Comparison of ENCODE assay signal across 8 cellular contexts in genomic region chr7:43758029-43758860, GRCh38. TPM values are rescaled to one million over a fixed set of nuclear protein-coding genes. Genes with fewer than 3 reads are reported as not detected.
DNase-seq lines count a peak whose midpoint lies in the region; ATAC-seq and TF ChIP-seq lines count a peak whose summit lies in the region.

Gene BLVRA (plus strand): TSS chr7:43758680. CDS start chr7:43771159, 12,479 bp downstream.

- no peaks in the 10 kb centered on the region for H3K9me3 ChIP-seq in mucosa of stomach (ENCODE audit: control insufficient read depth, low read length)

- no peaks in the 10 kb centered on the region for H3K36me3 ChIP-seq in mucosa of stomach (ENCODE audit: control insufficient read depth, insufficient read depth, low read length)

- H3K27me3 ChIP-seq in mucosa of stomach (ENCODE audit: control insufficient read depth, insufficient read depth, low read length), result peaks cover 6% of the 10 kb centered on the region

- peak; percentile 76 for ATAC-seq in HG02763 (IDR thresholded peaks at IDR 0.05; ENCODE audit: unreplicated experiment)

- H3K9ac ChIP-seq in mucosa of stomach (ENCODE audit: low read length), result peak within 1 kb of the TSS; percentile 71

- peak; percentile 20 for DNase-seq in NCI-H2196 (lab: John Stamatoyannopoulos, UW; ENCODE audit: unreplicated experiment)
- DNase-seq in NCI-H2196 treated with DMSO at 0.1 percent for 48 hours (lab: John Stamatoyannopoulos, UW; ENCODE audit: unreplicated experiment), result no peak
- peak; percentile 48 for DNase-seq in NCI-H774 (lab: John Stamatoyannopoulos, UW)
- peak; percentile 44 for DNase-seq in activated T-cell treated with anti-CD3 and anti-CD28 coated beads for 24 hours (ENCODE audit: low read depth)
- no peak for DNase-seq in epithelial cell of proximal tubule (ENCODE audit: low read depth)
- peak; percentile 30 to 37 for DNase-seq in stimulated activated CD8-positive, alpha-beta memory T cell treated with anti-CD3 and anti-CD28 coated beads, Interleukin-7, amount 100 ng/mL, for 1 hour (ENCODE audit: low read depth in 2 of 2)

- H3K4me1 ChIP-seq in mucosa of stomach (ENCODE audit: control insufficient read depth, insufficient read depth, low read length), result no peaks in the 10 kb centered on the region

- no peak for TF ChIP-seq CTCF in epithelial cell of proximal tubule (conservative IDR thresholded peaks at IDR 0.05; ENCODE audit: low read depth, low read length)

- H3K4me3 ChIP-seq in epithelial cell of proximal tubule (ENCODE audit: low read depth, low read length) (peak within 1 kb of the TSS; percentile 89), mucosa of stomach (ENCODE audit: low read length) (peak within 1 kb of the TSS; percentile 60)

RNA-seq across cellular contexts. Expression of gene BLVRA, which starts in this region (rescaled TPM):
- total RNA-seq in epithelial cell of proximal tubule, result 84.5 and 86.8 TPM in 2 replicates

Comparison
In these comparisons a context has a peak if more than half of its experiments do, and no peak if none do; other contexts are left out.
1. DNase-seq: peak in NCI-H2196 (single experiment), NCI-H774 (single experiment), activated T-cell treated with anti-CD3 and anti-CD28 coated beads for 24 hours (single experiment) and stimulated activated CD8-positive, alpha-beta memory T cell treated with anti-CD3 and anti-CD28 coated beads, Interleukin-7, amount 100 ng/mL, for 1 hour (2 of 2); none in NCI-H2196 treated with DMSO at 0.1 percent for 48 hours (single experiment) and epithelial cell of proximal tubule (single experiment).